Comparison of ENCODE assay signal across 19 cellular contexts in the genomic region with DNA sequence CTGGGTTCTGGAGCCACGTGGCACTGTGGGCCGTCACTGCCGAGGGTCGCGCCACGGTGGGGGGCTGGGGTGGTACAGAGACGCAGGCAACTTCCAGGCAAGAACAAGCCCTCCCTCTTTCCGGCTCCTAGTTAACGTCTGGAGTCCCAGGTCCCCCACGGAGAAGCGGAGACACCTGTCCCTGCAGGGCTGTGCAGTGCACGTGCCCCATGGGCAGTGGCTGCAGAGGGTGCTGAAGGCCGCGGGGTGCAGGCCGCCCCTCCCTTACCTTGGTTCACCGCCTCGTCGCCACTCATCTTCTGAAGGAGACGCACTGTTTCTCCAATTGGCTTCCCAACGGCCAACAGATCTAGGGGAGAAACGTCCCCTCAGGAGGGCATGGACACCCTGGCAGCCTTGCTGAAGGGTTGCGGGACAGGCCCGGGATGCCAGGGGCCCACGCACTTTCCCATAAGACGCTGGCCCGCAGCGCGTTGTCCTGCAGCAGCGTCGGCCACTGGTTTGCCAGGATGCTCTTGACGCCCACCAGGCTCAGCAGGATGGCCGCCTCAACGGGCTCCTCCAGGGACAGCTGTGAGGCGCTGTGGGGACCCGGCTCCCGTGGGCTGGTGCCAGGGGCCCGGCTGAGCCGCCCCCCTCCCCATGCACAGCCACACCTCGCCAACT. TPM values are rescaled to one million over a fixed set of nuclear protein-coding genes. Genes with fewer than 3 reads are reported as not detected.
DNase-seq lines count a peak whose midpoint lies in the region; ATAC-seq and TF ChIP-seq lines count a peak whose summit lies in the region.
"Had no signal": no experiment of that assay in that cellular context is flagged by ENCODE, and none has a peak within 500 bp of the region (broad histone marks: within the 10 kb centered on the region; RNA-seq: fewer than 3 reads in every experiment).

No MANE protein-coding gene starts in this region.

- no peaks in the 10 kb centered on the region for H3K36me3 ChIP-seq in lower lobe of right lung
- H3K36me3 ChIP-seq: BE2C had no signal

- intact Hi-C loops in natural killer cell (cut with micrococcal nuclease): no loop called here
- intact Hi-C loops in lower lobe of right lung (cut with DNase I): no loop called here
- intact Hi-C loops in sciatic nerve (cut with DNase I): no loop called here

- H3K9me3 ChIP-seq in lower lobe of right lung: no peaks in the 10 kb centered on the region
- H3K9me3 ChIP-seq: A549, BE2C had no signal

- no peaks in the 10 kb centered on the region for H3K4me1 Mint-ChIP-seq in natural killer cell treated with Interleukin-12 subunit alpha and Interleukin-12 subunit beta and Interleukin-15 and Interleukin-18, amount 100 ng/mL, for 72 hours (ENCODE audit: low read depth in 2 of 2)
- H3K4me1 Mint-ChIP-seq in natural killer cell: no peaks in the 10 kb centered on the region
- H3K4me1 Mint-ChIP-seq: CD4-positive, alpha-beta memory T cell had no signal

- no peak overlapping the region for H3K4me3 Mint-ChIP-seq in natural killer cell treated with Interleukin-12 subunit alpha and Interleukin-12 subunit beta and Interleukin-15 and Interleukin-18, amount 100 ng/mL, for 72 hours
- no peak overlapping the region for H3K4me3 Mint-ChIP-seq in natural killer cell
- H3K4me3 Mint-ChIP-seq: CD4-positive, alpha-beta memory T cell had no signal

- ATAC-seq in natural killer cell treated with Interleukin-12 subunit alpha and Interleukin-12 subunit beta and Interleukin-15 and Interleukin-18, amount 100 ng/mL, for 72 hours: no peak
- ATAC-seq in natural killer cell (no peak), lower lobe of right lung (no peak), sciatic nerve (no peak), GM21447 (IDR thresholded peaks at IDR 0.05; ENCODE audit: unreplicated experiment) (no peak), GM18505 (IDR thresholded peaks at IDR 0.05; ENCODE audit: unreplicated experiment) (no peak)
- ATAC-seq: HCT116 had no signal

- no peak overlapping the region for H3K27ac ChIP-seq in lower lobe of right lung
- H3K27ac ChIP-seq: A549, C4-2B, HL-60 had no signal

- no peaks in the 10 kb centered on the region for H3K9me3 Mint-ChIP-seq in natural killer cell treated with Interleukin-12 subunit alpha and Interleukin-12 subunit beta and Interleukin-15 and Interleukin-18, amount 100 ng/mL, for 72 hours
- H3K9me3 Mint-ChIP-seq in natural killer cell: no peaks in the 10 kb centered on the region
- H3K9me3 Mint-ChIP-seq: CD4-positive, alpha-beta memory T cell had no signal

- H3K27me3 Mint-ChIP-seq in natural killer cell treated with Interleukin-12 subunit alpha and Interleukin-12 subunit beta and Interleukin-15 and Interleukin-18, amount 100 ng/mL, for 72 hours: peaks cover 0 to 1% of the 10 kb centered on the region in 2 donors
- no peaks in the 10 kb centered on the region for H3K27me3 Mint-ChIP-seq in natural killer cell (ENCODE audit: low read depth in 2 of 2)
- H3K27me3 Mint-ChIP-seq: CD4-positive, alpha-beta memory T cell had no signal

- DNase-seq in natural killer cell treated with Interleukin-12 subunit alpha and Interleukin-12 subunit beta and Interleukin-15 and Interleukin-18, amount 100 ng/mL, for 72 hours (ENCODE audit: low spot score): peak; percentile 54
- DNase-seq in natural killer cell (no peak), lower lobe of right lung (peak; percentile 37), sciatic nerve (ENCODE audit: low spot score) (peak; percentile 36), activated gamma-delta T cell treated with Interleukin-2 at 50 U/mL for 16 hours (no peak)
- DNase-seq: BE2C; CD4-positive, alpha-beta memory T cell; COR-L47; DMS153; DMS79 treated with DMSO at 0.1 percent for 48 hours; GDM1; IMR-90 had no signal

- no peaks in the 10 kb centered on the region for H3K4me1 ChIP-seq in lower lobe of right lung
- H3K4me1 ChIP-seq: A549, BE2C had no signal

- no peaks in the 10 kb centered on the region for H3K36me3 Mint-ChIP-seq in natural killer cell treated with Interleukin-12 subunit alpha and Interleukin-12 subunit beta and Interleukin-15 and Interleukin-18, amount 100 ng/mL, for 72 hours
- no peaks in the 10 kb centered on the region for H3K36me3 Mint-ChIP-seq in natural killer cell
- H3K36me3 Mint-ChIP-seq: CD4-positive, alpha-beta memory T cell had no signal

- no peak overlapping the region for H3K4me3 ChIP-seq in lower lobe of right lung
- H3K4me3 ChIP-seq: A549 had no signal

- no peak overlapping the region for H3K27ac Mint-ChIP-seq in natural killer cell treated with Interleukin-12 subunit alpha and Interleukin-12 subunit beta and Interleukin-15 and Interleukin-18, amount 100 ng/mL, for 72 hours
- H3K27ac Mint-ChIP-seq in natural killer cell: no peak overlapping the region
- H3K27ac Mint-ChIP-seq: CD4-positive, alpha-beta memory T cell had no signal

- TF ChIP-seq CTCF in natural killer cell (IDR thresholded peaks at IDR 0.05) (no peak), lower lobe of right lung (IDR thresholded peaks at IDR 0.05) (no peak)

- peaks cover 39% of the 10 kb centered on the region for H3K27me3 ChIP-seq in lower lobe of right lung (ENCODE audit: low read depth)

- TF ChIP-seq POLR2A in GM18505 (IDR thresholded peaks at IDR 0.05; ENCODE audit: borderline replicate concordance, extremely low read depth, insufficient read depth, insufficient read length): no peak

RNA-seq across cellular contexts. Expression of a gene that starts 24.3 kb away (rescaled TPM):
- total RNA-seq in natural killer cell treated with Interleukin-12 subunit alpha and Interleukin-12 subunit beta and Interleukin-15 and Interleukin-18, amount 100 ng/mL, for 72 hours: not detected
- total RNA-seq in natural killer cell: not detected
- total RNA-seq in lower lobe of right lung: not detected
- 2.1 TPM for total RNA-seq in sciatic nerve
- total RNA-seq: CD4-positive, alpha-beta memory T cell; H4; IMR-90 had no signal

Comparison
In these comparisons a context has a peak if more than half of its experiments do, and no peak if none do; other contexts are left out.
1. DNase-seq: peak in natural killer cell treated with Interleukin-12 subunit alpha and Interleukin-12 subunit beta and Interleukin-15 and Interleukin-18, amount 100 ng/mL, for 72 hours (single experiment), lower lobe of right lung (single experiment) and sciatic nerve (single experiment); none in natural killer cell (single experiment) and activated gamma-delta T cell treated with Interleukin-2 at 50 U/mL for 16 hours (single experiment).